13 cellular contexts compared by ENCODE assay signal in genomic region chr2:31813016-31813415, GRCh38.
"Had no signal": no experiment of that assay in that cellular context is flagged by ENCODE, and none has a peak within 500 bp of the region (broad histone marks: within the 10 kb centered on the region; RNA-seq: fewer than 3 reads in every experiment).

No MANE protein-coding gene starts in this region.

- H3K36me3 ChIP-seq: gastroesophageal sphincter, neutrophil, transverse colon had no signal

- H3K36me3 Mint-ChIP-seq: stimulated activated effector memory CD8-positive, alpha-beta T cell treated with anti-CD3 and anti-CD28 coated beads, Interleukin-12 subunit alpha, Interleukin-12 subunit beta, amount 100 ng/mL, for 72 hours had no signal

- H3K4me1 ChIP-seq: gastroesophageal sphincter, transverse colon had no signal

- DNase-seq: activated CD4-positive, alpha-beta memory T cell treated with anti-CD3 and anti-CD28 coated beads, Interleukin-2, amount 10 ng/mL, durations not matched to agents 7 days and 5 days; activated CD4-positive, alpha-beta T cell treated with anti-CD3 and anti-CD28 coated beads for 1 hour; activated naive CD4-positive, alpha-beta T cell; effector CD8-positive, alpha-beta T cell; kidney; left ventricle myocardium superior; transverse colon had no signal

- H3K4me3 ChIP-seq: coronary artery, gastroesophageal sphincter, smooth muscle cell, transverse colon had no signal

- H3K9me3 ChIP-seq: gastroesophageal sphincter, neutrophil, transverse colon had no signal

- H3K27ac ChIP-seq: coronary artery, gastroesophageal sphincter, neutrophil, transverse colon had no signal

- ATAC-seq: gastroesophageal sphincter, left ventricle myocardium superior had no signal

- H3K9me3 Mint-ChIP-seq: activated CD4-positive, alpha-beta memory T cell treated with anti-CD3 and anti-CD28 coated beads, Interleukin-2, amount 10 ng/mL, durations not matched to agents 7 days and 5 days; T-helper 2 cell treated with Interferon-gamma antibody and Interleukin-4, amounts not matched to agents 5 μg/mL and 100 μg/mL, for 36 hours had no signal

- H3K4me3 Mint-ChIP-seq: activated CD4-positive, alpha-beta memory T cell treated with anti-CD3 and anti-CD28 coated beads, Interleukin-2, amount 10 ng/mL, durations not matched to agents 7 days and 5 days; stimulated activated effector memory CD8-positive, alpha-beta T cell treated with anti-CD3 and anti-CD28 coated beads, Interleukin-12 subunit alpha, Interleukin-12 subunit beta, amount 100 ng/mL, for 72 hours; T-helper 2 cell treated with Interferon-gamma antibody and Interleukin-4, amounts not matched to agents 5 μg/mL and 100 μg/mL, for 36 hours had no signal

- H3K27me3 ChIP-seq: gastroesophageal sphincter, neutrophil, transverse colon had no signal
